In the genomic region with DNA sequence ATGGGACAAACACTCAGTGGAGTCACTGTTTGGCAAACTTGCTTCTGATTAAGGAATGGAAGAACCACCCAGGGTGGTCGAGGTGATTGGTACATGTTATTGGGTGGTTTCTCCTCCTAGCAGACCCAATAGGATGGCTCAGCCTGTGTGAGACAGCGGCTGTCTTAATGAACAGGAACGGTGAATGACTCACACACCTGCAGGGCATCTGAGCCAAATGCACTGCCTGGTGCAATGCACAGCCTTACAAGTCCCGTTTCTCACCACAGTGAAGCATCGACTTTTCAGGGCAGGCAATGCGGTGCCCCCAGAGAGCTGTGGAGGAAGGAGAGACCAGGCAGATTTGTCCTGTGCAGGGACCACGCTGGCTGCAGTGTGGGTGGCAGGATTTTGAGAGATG, we compare ENCODE assay signal across 14 cellular contexts.
"Had no signal": no experiment of that assay in that cellular context is flagged by ENCODE, and none has a peak within 500 bp of the region (broad histone marks: within the 10 kb centered on the region; RNA-seq: fewer than 3 reads in every experiment).

No MANE protein-coding gene starts in this region.

- DNase-seq: activated CD4-positive, alpha-beta T cell treated with anti-CD3 and anti-CD28 coated beads, Interleukin-2, amount 10 ng/mL, durations not matched to agents 7 days and 5 days; activated CD8-positive, alpha-beta memory T cell treated with anti-CD3 and anti-CD28 coated beads for 24 hours; activated naive CD4-positive, alpha-beta T cell treated with anti-CD3 and anti-CD28 coated beads for 36 hours; activated naive CD8-positive, alpha-beta T cell treated with anti-CD3 and anti-CD28 coated beads, Interleukin-2, amount 50 U/mL, for 24 hours; aorta; effector memory CD4-positive, alpha-beta T cell; heart right ventricle; left ventricle myocardium inferior; psoas muscle; sigmoid colon; spleen; stimulated activated naive CD8-positive, alpha-beta T cell treated with anti-CD3 and anti-CD28 coated beads, Interleukin-15, amount 100 ng/mL, for 72 hours; upper lobe of left lung had no signal

- H3K4me1 ChIP-seq: gastroesophageal sphincter, heart right ventricle, left ventricle myocardium inferior, psoas muscle, sigmoid colon, spleen, upper lobe of left lung had no signal

- H3K4me3 ChIP-seq: gastroesophageal sphincter, heart right ventricle, left ventricle myocardium inferior, psoas muscle, sigmoid colon, spleen, upper lobe of left lung had no signal

- H3K9me3 ChIP-seq: gastroesophageal sphincter, heart right ventricle, left ventricle myocardium inferior, psoas muscle, sigmoid colon, spleen, upper lobe of left lung had no signal

- H3K27me3 ChIP-seq: gastroesophageal sphincter, sigmoid colon, upper lobe of left lung had no signal

- H3K36me3 ChIP-seq: gastroesophageal sphincter, heart right ventricle, left ventricle myocardium inferior, sigmoid colon, spleen, upper lobe of left lung had no signal

- ATAC-seq: activated naive CD8-positive, alpha-beta T cell treated with anti-CD3 and anti-CD28 coated beads, Interleukin-2, amount 50 U/mL, for 24 hours; gastroesophageal sphincter; heart right ventricle; psoas muscle; stimulated activated naive CD8-positive, alpha-beta T cell treated with anti-CD3 and anti-CD28 coated beads, Interleukin-15, amount 100 ng/mL, for 72 hours had no signal
